Comparison of ENCODE assay signal across 1 cellular context in genomic region chr13:51584731-51585191, GRCh38.
TF ChIP-seq lines count a peak whose summit lies in the region.

No MANE protein-coding gene starts in this region.

TF ChIP-seq in HepG2, 621 proteins besides CTCF, POLR2A, EP300 and RAD21 (continued from another document and continues in another):
- TF ChIP-seq ZNF609 (CRISPR knock-in tag; IDR thresholded peaks at IDR 0.05; ENCODE audit: borderline replicate concordance): no peak
- TF ChIP-seq ZNF703 (CRISPR knock-in tag; IDR thresholded peaks at IDR 0.05; ENCODE audit: borderline replicate concordance): peak; percentile 76; the same call in 1 of the 2 replicates
- TF ChIP-seq, protein P1, sequence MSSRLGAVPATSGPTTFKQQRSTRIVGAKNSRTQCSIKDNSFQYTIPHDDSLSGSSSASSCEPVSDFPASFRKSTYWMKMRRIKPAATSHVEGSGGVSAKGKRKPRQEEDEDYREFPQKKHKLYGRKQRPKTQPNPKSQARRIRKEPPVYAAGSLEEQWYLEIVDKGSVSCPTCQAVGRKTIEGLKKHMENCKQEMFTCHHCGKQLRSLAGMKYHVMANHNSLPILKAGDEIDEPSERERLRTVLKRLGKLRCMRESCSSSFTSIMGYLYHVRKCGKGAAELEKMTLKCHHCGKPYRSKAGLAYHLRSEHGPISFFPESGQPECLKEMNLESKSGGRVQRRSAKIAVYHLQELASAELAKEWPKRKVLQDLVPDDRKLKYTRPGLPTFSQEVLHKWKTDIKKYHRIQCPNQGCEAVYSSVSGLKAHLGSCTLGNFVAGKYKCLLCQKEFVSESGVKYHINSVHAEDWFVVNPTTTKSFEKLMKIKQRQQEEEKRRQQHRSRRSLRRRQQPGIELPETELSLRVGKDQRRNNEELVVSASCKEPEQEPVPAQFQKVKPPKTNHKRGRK (CRISPR knock-in tag; IDR thresholded peaks at IDR 0.05): no peak
- no peak for TF ChIP-seq ZNF766 (CRISPR knock-in tag; IDR thresholded peaks at IDR 0.05; ENCODE audit: borderline replicate concordance)
- 0 out of 2 replicates have a peak, but pooled peaks have one; percentile 30 for TF ChIP-seq TARDBP (CRISPR knock-in tag; IDR thresholded peaks at IDR 0.05)
- TF ChIP-seq CENPX (CRISPR knock-in tag; IDR thresholded peaks at IDR 0.05): no peak
- TF ChIP-seq ATF7 (IDR thresholded peaks at IDR 0.05): no peak
- TF ChIP-seq ATF7 (CRISPR knock-in tag; IDR thresholded peaks at IDR 0.05): no peak
- TF ChIP-seq ZNF720 (CRISPR knock-in tag; IDR thresholded peaks at IDR 0.05): no peak
- no peak for TF ChIP-seq ZNF503 (CRISPR knock-in tag; IDR thresholded peaks at IDR 0.05)
- no peak for TF ChIP-seq ZNF232 (CRISPR knock-in tag; IDR thresholded peaks at IDR 0.05; ENCODE audit: borderline replicate concordance)
- TF ChIP-seq AKAP8 (CRISPR knock-in tag; IDR thresholded peaks at IDR 0.05): no peak
- peak; percentile 72 for TF ChIP-seq ZEB1 (IDR thresholded peaks at IDR 0.05; ENCODE audit: insufficient replicate concordance, low read depth)
- no peak for TF ChIP-seq PATZ1 (CRISPR knock-in tag; IDR thresholded peaks at IDR 0.05)
- no peak for TF ChIP-seq RBM39 (IDR thresholded peaks at IDR 0.05; ENCODE audit: low read depth, low read length, poor library complexity, severe bottlenecking)
- no peak for TF ChIP-seq SCMH1 (CRISPR knock-in tag; IDR thresholded peaks at IDR 0.05; ENCODE audit: borderline replicate concordance)
- no peak for TF ChIP-seq KLF12 (CRISPR knock-in tag; IDR thresholded peaks at IDR 0.05; ENCODE audit: borderline replicate concordance)
- TF ChIP-seq SIN3A (IDR thresholded peaks at IDR 0.05; ENCODE audit: borderline replicate concordance, low read depth, low read length): no peak
- peak; percentile 37; the same call in 1 of the 2 replicates for TF ChIP-seq THAP7 (CRISPR knock-in tag; IDR thresholded peaks at IDR 0.05)
- peak; percentile 35; the same call in 1 of the 2 replicates for TF ChIP-seq SNAPC4 (CRISPR knock-in tag; IDR thresholded peaks at IDR 0.05)
- TF ChIP-seq, protein P2, sequence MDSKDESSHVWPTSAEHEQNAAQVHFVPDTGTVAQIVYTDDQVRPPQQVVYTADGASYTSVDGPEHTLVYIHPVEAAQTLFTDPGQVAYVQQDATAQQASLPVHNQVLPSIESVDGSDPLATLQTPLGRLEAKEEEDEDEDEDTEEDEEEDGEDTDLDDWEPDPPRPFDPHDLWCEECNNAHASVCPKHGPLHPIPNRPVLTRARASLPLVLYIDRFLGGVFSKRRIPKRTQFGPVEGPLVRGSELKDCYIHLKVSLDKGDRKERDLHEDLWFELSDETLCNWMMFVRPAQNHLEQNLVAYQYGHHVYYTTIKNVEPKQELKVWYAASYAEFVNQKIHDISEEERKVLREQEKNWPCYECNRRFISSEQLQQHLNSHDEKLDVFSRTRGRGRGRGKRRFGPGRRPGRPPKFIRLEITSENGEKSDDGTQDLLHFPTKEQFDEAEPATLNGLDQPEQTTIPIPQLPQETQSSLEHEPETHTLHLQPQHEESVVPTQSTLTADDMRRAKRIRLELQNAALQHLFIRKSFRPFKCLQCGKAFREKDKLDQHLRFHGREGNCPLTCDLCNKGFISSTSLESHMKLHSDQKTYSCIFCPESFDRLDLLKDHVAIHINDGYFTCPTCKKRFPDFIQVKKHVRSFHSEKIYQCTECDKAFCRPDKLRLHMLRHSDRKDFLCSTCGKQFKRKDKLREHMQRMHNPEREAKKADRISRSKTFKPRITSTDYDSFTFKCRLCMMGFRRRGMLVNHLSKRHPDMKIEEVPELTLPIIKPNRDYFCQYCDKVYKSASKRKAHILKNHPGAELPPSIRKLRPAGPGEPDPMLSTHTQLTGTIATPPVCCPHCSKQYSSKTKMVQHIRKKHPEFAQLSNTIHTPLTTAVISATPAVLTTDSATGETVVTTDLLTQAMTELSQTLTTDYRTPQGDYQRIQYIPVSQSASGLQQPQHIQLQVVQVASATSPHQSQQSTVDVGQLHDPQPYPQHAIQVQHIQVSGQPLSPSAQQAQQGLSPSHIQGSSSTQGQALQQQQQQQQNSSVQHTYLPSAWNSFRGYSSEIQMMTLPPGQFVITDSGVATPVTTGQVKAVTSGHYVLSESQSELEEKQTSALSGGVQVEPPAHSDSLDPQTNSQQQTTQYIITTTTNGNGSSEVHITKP (CRISPR knock-in tag; IDR thresholded peaks at IDR 0.05; ENCODE audit: low read depth): no peak
- TF ChIP-seq ZNF556 (CRISPR knock-in tag; IDR thresholded peaks at IDR 0.05; ENCODE audit: borderline replicate concordance): no peak
- no peak for TF ChIP-seq ZBTB1 (CRISPR knock-in tag; IDR thresholded peaks at IDR 0.05; ENCODE audit: borderline replicate concordance)
- 0 out of 2 replicates have a peak, but pooled peaks have one; percentile 53 for TF ChIP-seq ZSCAN25 (CRISPR knock-in tag; IDR thresholded peaks at IDR 0.05)
- TF ChIP-seq SMYD3 (CRISPR knock-in tag; IDR thresholded peaks at IDR 0.05): no peak
- 0 out of 2 replicates have a peak, but pooled peaks have one; percentile 37 for TF ChIP-seq FOXC1 (CRISPR knock-in tag; IDR thresholded peaks at IDR 0.05; ENCODE audit: borderline replicate concordance)
- TF ChIP-seq ZNF562 (CRISPR knock-in tag; IDR thresholded peaks at IDR 0.05; ENCODE audit: borderline replicate concordance): no peak
- 0 out of 2 replicates have a peak, but pooled peaks have one; percentile 7 for TF ChIP-seq ZNF607 (CRISPR knock-in tag; IDR thresholded peaks at IDR 0.05; ENCODE audit: borderline replicate concordance)
- no peak for TF ChIP-seq DPF2 (CRISPR knock-in tag; IDR thresholded peaks at IDR 0.05; ENCODE audit: borderline replicate concordance, low read depth)
- no peak for TF ChIP-seq CBX1 (IDR thresholded peaks at IDR 0.05; ENCODE audit: low read depth)
- no peak for TF ChIP-seq NCOA2 (CRISPR knock-in tag; IDR thresholded peaks at IDR 0.05)
- no peak; the same call in 1 of the 2 replicates for TF ChIP-seq HOXA9 (CRISPR knock-in tag; IDR thresholded peaks at IDR 0.05; ENCODE audit: borderline replicate concordance)
- TF ChIP-seq SP5 (CRISPR knock-in tag; IDR thresholded peaks at IDR 0.05; ENCODE audit: borderline replicate concordance, low read depth): no peak
- no peak for TF ChIP-seq ZNF7 (CRISPR knock-in tag; IDR thresholded peaks at IDR 0.05)
- no peak for TF ChIP-seq ZNF143 (CRISPR knock-in tag; IDR thresholded peaks at IDR 0.05)
- no peak for TF ChIP-seq ZFP36L1 (CRISPR knock-in tag; IDR thresholded peaks at IDR 0.05)
- TF ChIP-seq TFE3 (CRISPR knock-in tag; IDR thresholded peaks at IDR 0.05): no peak
- no peak for TF ChIP-seq JUND (CRISPR knock-in tag; IDR thresholded peaks at IDR 0.05)
- TF ChIP-seq MAFG (CRISPR knock-in tag; IDR thresholded peaks at IDR 0.05): no peak
- no peak for TF ChIP-seq KDM1A (CRISPR knock-in tag; IDR thresholded peaks at IDR 0.05)
